20 cellular contexts compared by ENCODE assay signal in genomic region chr4:30295652-30296051, GRCh38.
"Had no signal": no experiment of that assay in that cellular context is flagged by ENCODE, and none has a peak within 500 bp of the region (broad histone marks: within the 10 kb centered on the region; RNA-seq: fewer than 3 reads in every experiment).

No MANE protein-coding gene starts in this region.

- H3K36me3 ChIP-seq: left ventricle myocardium inferior, upper lobe of right lung had no signal

- DNase-seq: activated CD4-positive, alpha-beta T cell treated with anti-CD3 and anti-CD28 coated beads for 4 hours; activated CD8-positive, alpha-beta T cell treated with anti-CD3 and anti-CD28 coated beads for 36 hours; activated naive CD4-positive, alpha-beta T cell; activated naive CD8-positive, alpha-beta T cell treated with anti-CD3 and anti-CD28 coated beads, Interleukin-2, amount 10 ng/mL, durations not matched to agents 7 days and 5 days; activated T-cell treated with anti-CD3 and anti-CD28 coated beads, Interleukin-2, amount 50 U/mL, for 1 hour; body of pancreas; dorsolateral prefrontal cortex; hypothalamus; immature natural killer cell; kidney glomerular epithelial cell; left ventricle myocardium inferior; mammary epithelial cell; stimulated activated CD4-positive, alpha-beta T cell treated with anti-CD3 and anti-CD28 coated beads, Interleukin-12 subunit alpha, Interleukin-12 subunit beta, amount 100 ng/mL, for 4 hours; stimulated activated CD4-positive, alpha-beta T cell treated with anti-CD3 and anti-CD28 coated beads, Interleukin-1b, Interleukin-23, amount 100 ng/mL, for 48 hours; stimulated activated CD8-positive, alpha-beta memory T cell treated with anti-CD3 and anti-CD28 coated beads, Interleukin-4, amount 100 ng/mL, for 48 hours; stimulated activated naive CD4-positive, alpha-beta T cell; upper lobe of right lung had no signal

- H3K4me1 Mint-ChIP-seq: activated naive CD8-positive, alpha-beta T cell treated with anti-CD3 and anti-CD28 coated beads, Interleukin-2, amount 10 ng/mL, durations not matched to agents 7 days and 5 days; activated T-helper 17 cell treated with anti-CD3 and anti-CD28 coated beads, Interleukin-2, amount 50 U/mL, for 72 hours; immature natural killer cell had no signal

- ATAC-seq: activated CD8-positive, alpha-beta T cell treated with anti-CD3 and anti-CD28 coated beads for 36 hours; activated T-helper 17 cell treated with anti-CD3 and anti-CD28 coated beads, Interleukin-2, amount 50 U/mL, for 72 hours; body of pancreas; upper lobe of right lung had no signal

- H3K4me3 Mint-ChIP-seq: activated CD8-positive, alpha-beta T cell treated with anti-CD3 and anti-CD28 coated beads for 36 hours; activated naive CD8-positive, alpha-beta T cell treated with anti-CD3 and anti-CD28 coated beads, Interleukin-2, amount 10 ng/mL, durations not matched to agents 7 days and 5 days; activated T-helper 17 cell treated with anti-CD3 and anti-CD28 coated beads, Interleukin-2, amount 50 U/mL, for 72 hours; immature natural killer cell; T-helper 2 cell treated with Interferon-gamma antibody and Interleukin-4, amounts not matched to agents 5 μg/mL and 100 μg/mL, for 36 hours had no signal

- H3K27me3 Mint-ChIP-seq: activated CD8-positive, alpha-beta T cell treated with anti-CD3 and anti-CD28 coated beads for 36 hours; activated naive CD8-positive, alpha-beta T cell treated with anti-CD3 and anti-CD28 coated beads, Interleukin-2, amount 10 ng/mL, durations not matched to agents 7 days and 5 days; activated T-helper 17 cell treated with anti-CD3 and anti-CD28 coated beads, Interleukin-2, amount 50 U/mL, for 72 hours; progenitor cell of endocrine pancreas had no signal

- H3K27ac ChIP-seq: body of pancreas, dorsolateral prefrontal cortex, left ventricle myocardium inferior, upper lobe of right lung had no signal

- H3K9me3 ChIP-seq: body of pancreas, upper lobe of right lung had no signal

- H3K27ac Mint-ChIP-seq: activated CD8-positive, alpha-beta T cell treated with anti-CD3 and anti-CD28 coated beads for 36 hours; activated naive CD8-positive, alpha-beta T cell treated with anti-CD3 and anti-CD28 coated beads, Interleukin-2, amount 10 ng/mL, durations not matched to agents 7 days and 5 days; activated T-helper 17 cell treated with anti-CD3 and anti-CD28 coated beads, Interleukin-2, amount 50 U/mL, for 72 hours; immature natural killer cell; progenitor cell of endocrine pancreas; T-helper 2 cell treated with Interferon-gamma antibody and Interleukin-4, amounts not matched to agents 5 μg/mL and 100 μg/mL, for 36 hours had no signal

- H3K27me3 ChIP-seq: body of pancreas, dorsolateral prefrontal cortex, upper lobe of right lung had no signal

- H3K36me3 Mint-ChIP-seq: activated naive CD8-positive, alpha-beta T cell treated with anti-CD3 and anti-CD28 coated beads, Interleukin-2, amount 10 ng/mL, durations not matched to agents 7 days and 5 days; immature natural killer cell had no signal

- H3K4me3 ChIP-seq: body of pancreas, dorsolateral prefrontal cortex, left ventricle myocardium inferior, upper lobe of right lung had no signal
